Comparison of ENCODE assay signal across 20 cellular contexts in genomic region chrX:154502989-154503388, GRCh38. TPM values are rescaled to one million over a fixed set of nuclear protein-coding genes. Genes with fewer than 3 reads are reported as not detected.
DNase-seq lines count a peak whose midpoint lies in the region; ATAC-seq, FAIRE-seq and TF ChIP-seq lines count a peak whose summit lies in the region.
"Had no signal": no experiment of that assay in that cellular context is flagged by ENCODE, and none has a peak within 500 bp of the region (broad histone marks: within the 10 kb centered on the region; RNA-seq: fewer than 3 reads in every experiment).

No MANE protein-coding gene starts in this region.

- in situ Hi-C loops in gastrocnemius medialis (cut with MboI; ENCODE audit: low sequenced_read_pairs in 4 of 4): no loop called here

- no peaks in the 10 kb centered on the region for H3K79me2 ChIP-seq in astrocyte (ENCODE audit: insufficient read depth, low read length)

- intact Hi-C loops in naive thymus-derived CD4-positive, alpha-beta T cell (cut with micrococcal nuclease): no loop called here
- intact Hi-C loops in CD4-positive, alpha-beta T cell (cut with DNase I, micrococcal nuclease): no loop called here
- intact Hi-C loops in gastrocnemius medialis (cut with DNase I; ENCODE audit: low total_unique reads): no loop called here

- H2AFZ ChIP-seq in astrocyte (ENCODE audit: low read depth, low read length): no peak overlapping the region
- H2AFZ ChIP-seq: GM23338 had no signal

- no peaks in the 10 kb centered on the region for H3K36me3 ChIP-seq in astrocyte (ENCODE audit: insufficient read depth, low read length)
- H3K36me3 ChIP-seq in naive thymus-derived CD4-positive, alpha-beta T cell (ENCODE audit: control insufficient read depth in 2 of 3, insufficient read depth in 3 of 3, low read length in 3 of 3): peaks cover 0 to 30% (median 0%) of the 10 kb centered on the region in 3 experiments
- H3K36me3 ChIP-seq in gastrocnemius medialis: peaks cover 0 to 4% of the 10 kb centered on the region in 2 donors

- H3K4me3 Mint-ChIP-seq in stimulated activated naive CD8-positive, alpha-beta T cell treated with anti-CD3 and anti-CD28 coated beads, Interleukin-15, amount 100 ng/mL, for 72 hours: no peak overlapping the region
- H3K4me3 Mint-ChIP-seq in astrocyte (ENCODE audit: unreplicated experiment): no peak overlapping the region
- no peak overlapping the region for H3K4me3 Mint-ChIP-seq in naive thymus-derived CD4-positive, alpha-beta T cell
- no peak overlapping the region for H3K4me3 Mint-ChIP-seq in CD4-positive, alpha-beta T cell
- H3K4me3 Mint-ChIP-seq: CD8-positive, alpha-beta T cell; GM23338; H9 had no signal

- no peaks in the 10 kb centered on the region for H3K9me3 Mint-ChIP-seq in stimulated activated naive CD8-positive, alpha-beta T cell treated with anti-CD3 and anti-CD28 coated beads, Interleukin-15, amount 100 ng/mL, for 72 hours
- no peaks in the 10 kb centered on the region for H3K9me3 Mint-ChIP-seq in astrocyte (ENCODE audit: unreplicated experiment)
- peaks cover 0 to 4% (median 0%) of the 10 kb centered on the region in 11 donors for H3K9me3 Mint-ChIP-seq in naive thymus-derived CD4-positive, alpha-beta T cell
- H3K9me3 Mint-ChIP-seq in CD4-positive, alpha-beta T cell: no peaks in the 10 kb centered on the region
- H3K9me3 Mint-ChIP-seq: CD8-positive, alpha-beta T cell; GM23338 had no signal

- H3K36me3 Mint-ChIP-seq in astrocyte (ENCODE audit: low read depth, unreplicated experiment): no peaks in the 10 kb centered on the region
- peaks cover 0 to 1% (median 0%) of the 10 kb centered on the region in 5 donors for H3K36me3 Mint-ChIP-seq in naive thymus-derived CD4-positive, alpha-beta T cell
- H3K36me3 Mint-ChIP-seq in CD4-positive, alpha-beta T cell (ENCODE audit: low read depth): peaks cover 5% of the 10 kb centered on the region

- no peak overlapping the region for H3K4me2 ChIP-seq in astrocyte (ENCODE audit: low read length)
- H3K4me2 ChIP-seq: GM23338 had no signal

- POLR2A ChIA-PET in naive thymus-derived CD4-positive, alpha-beta T cell (lab: Charles Lee): interaction anchor here (0.7 to 0.9 kb wide), 2 partner anchors 12 to 44 kb away, joined by 3 read pairs; partner anchors contain the start of gene SLC10A3
- POLR2A ChIA-PET in CD4-positive, alpha-beta T cell (lab: Charles Lee): interaction anchor here (1.2 kb wide), 1 partner anchor 12 kb away, joined by 3 read pairs; no protein-coding TSS in a partner anchor

- H3K4me3 ChIP-seq in astrocyte (ENCODE audit: insufficient read depth, low read depth, low read length): no peak overlapping the region
- H3K4me3 ChIP-seq in naive thymus-derived CD4-positive, alpha-beta T cell (ENCODE audit: low read length): no peak overlapping the region
- no peak overlapping the region for H3K4me3 ChIP-seq in gastrocnemius medialis
- H3K4me3 ChIP-seq: GM12878, GM23338 had no signal

- no peaks in the 10 kb centered on the region for H3K4me1 Mint-ChIP-seq in stimulated activated naive CD8-positive, alpha-beta T cell treated with anti-CD3 and anti-CD28 coated beads, Interleukin-15, amount 100 ng/mL, for 72 hours
- H3K4me1 Mint-ChIP-seq in astrocyte (ENCODE audit: low read depth, unreplicated experiment): peaks cover 10% of the 10 kb centered on the region
- H3K4me1 Mint-ChIP-seq in naive thymus-derived CD4-positive, alpha-beta T cell: no peaks in the 10 kb centered on the region
- no peaks in the 10 kb centered on the region for H3K4me1 Mint-ChIP-seq in CD4-positive, alpha-beta T cell (ENCODE audit: low read depth)
- H3K4me1 Mint-ChIP-seq: GM23338, H9 had no signal

- no peaks in the 10 kb centered on the region for H3K27me3 Mint-ChIP-seq in stimulated activated naive CD8-positive, alpha-beta T cell treated with anti-CD3 and anti-CD28 coated beads, Interleukin-15, amount 100 ng/mL, for 72 hours
- H3K27me3 Mint-ChIP-seq in astrocyte (ENCODE audit: low read depth, unreplicated experiment): no peaks in the 10 kb centered on the region
- no peaks in the 10 kb centered on the region for H3K27me3 Mint-ChIP-seq in naive thymus-derived CD4-positive, alpha-beta T cell
- no peaks in the 10 kb centered on the region for H3K27me3 Mint-ChIP-seq in CD4-positive, alpha-beta T cell

- H3K9me3 ChIP-seq in astrocyte (ENCODE audit: insufficient read depth, low read depth, low read length): no peaks in the 10 kb centered on the region
- H3K9me3 ChIP-seq in naive thymus-derived CD4-positive, alpha-beta T cell (ENCODE audit: control insufficient read depth in 2 of 3, low read length in 3 of 3): no peaks in the 10 kb centered on the region
- no peaks in the 10 kb centered on the region for H3K9me3 ChIP-seq in CD4-positive, alpha-beta T cell (ENCODE audit: control insufficient read depth, low read length)
- H3K9me3 ChIP-seq in gastrocnemius medialis: no peaks in the 10 kb centered on the region
- H3K9me3 ChIP-seq: Caco-2 had no signal

- CTCF ChIA-PET in naive thymus-derived CD4-positive, alpha-beta T cell (lab: Charles Lee): no interaction called here
- CTCF ChIA-PET in CD4-positive, alpha-beta T cell (lab: Charles Lee): interaction anchor here (0.7 kb wide), 1 partner anchor 10 kb away, joined by 3 read pairs; no protein-coding TSS in a partner anchor

- H3K4me1 ChIP-seq in astrocyte (ENCODE audit: insufficient read depth, low read length) (peaks cover 7% of the 10 kb centered on the region), gastrocnemius medialis (no peaks in the 10 kb centered on the region)
- H3K4me1 ChIP-seq in naive thymus-derived CD4-positive, alpha-beta T cell (ENCODE audit: control insufficient read depth in 2 of 2, insufficient read depth in 2 of 2, low read length in 2 of 2): no peaks in the 10 kb centered on the region
- H3K4me1 ChIP-seq: Caco-2 had no signal

- DNase-seq in stimulated activated naive CD8-positive, alpha-beta T cell treated with anti-CD3 and anti-CD28 coated beads, Interleukin-15, amount 100 ng/mL, for 72 hours: no peak
- no peak for DNase-seq in stimulated activated naive CD8-positive, alpha-beta T cell treated with anti-CD3 and anti-CD28 coated beads, Interleukin-15, Interleukin-2, amounts not matched to agents 100 U/mL and 50 U/mL, for 24 hours
- DNase-seq in astrocyte (ENCODE audit: low read depth) (no peak), urothelium cell line (ENCODE audit: low spot score) (no peak), SIG-M5 treated with dmso at 0.1 percent for 504 hours (lab: John Stamatoyannopoulos, UW; ENCODE audit: unreplicated experiment) (no peak), gastrocnemius medialis (no peak)
- DNase-seq in naive thymus-derived CD4-positive, alpha-beta T cell: no peak
- no peak for DNase-seq in CD4-positive, alpha-beta T cell
- DNase-seq: 8988T; C1 segment of cervical spinal cord; Caco-2; CD8-positive, alpha-beta T cell; DMS153; DND-41; EL; GDM1; H9 had no signal

- H3K27ac ChIP-seq in astrocyte (ENCODE audit: low read depth, low read length): no peak overlapping the region
- no peak overlapping the region for H3K27ac ChIP-seq in naive thymus-derived CD4-positive, alpha-beta T cell (ENCODE audit: low read depth, low read length)
- H3K27ac ChIP-seq in CD4-positive, alpha-beta T cell (ENCODE audit: low read depth, low read length): no peak overlapping the region
- H3K27ac ChIP-seq in gastrocnemius medialis: no peak overlapping the region

- TF ChIP-seq CTCF in astrocyte (IDR thresholded peaks at IDR 0.05; ENCODE audit: insufficient read depth, low read depth, low read length) (no peak), gastrocnemius medialis (IDR thresholded peaks at IDR 0.05 in 4 of 5, conservative IDR thresholded peaks at IDR 0.05 in 1 of 5) (no peak)
- no peak for TF ChIP-seq CTCF in CD4-positive, alpha-beta T cell (IDR thresholded peaks at IDR 0.05)

- peak; percentile 35 for ATAC-seq in stimulated activated naive CD8-positive, alpha-beta T cell treated with anti-CD3 and anti-CD28 coated beads, Interleukin-15, amount 100 ng/mL, for 72 hours
- no peak for ATAC-seq in stimulated activated naive CD8-positive, alpha-beta T cell treated with anti-CD3 and anti-CD28 coated beads, Interleukin-15, Interleukin-2, amounts not matched to agents 100 U/mL and 50 U/mL, for 24 hours
- ATAC-seq in naive thymus-derived CD4-positive, alpha-beta T cell: peak; percentile 45
- ATAC-seq in CD4-positive, alpha-beta T cell (ENCODE audit: poor library complexity): no peak
- ATAC-seq in gastrocnemius medialis: no peak
- ATAC-seq: CD8-positive, alpha-beta T cell; GM12878; GM23338; HCT116 had no signal

- H4K20me1 ChIP-seq in astrocyte (ENCODE audit: insufficient read depth, low read length): no peaks in the 10 kb centered on the region

- no peak for TF ChIP-seq POLR2A in gastrocnemius medialis (IDR thresholded peaks at IDR 0.05)

- peak; percentile 92 for FAIRE-seq in astrocyte (lab: Jason Lieb, UNC)
- FAIRE-seq in urothelium cell line (lab: Jason Lieb, UNC): peak; percentile 17
- FAIRE-seq: GM12878 had no signal

- H3K9ac ChIP-seq in astrocyte (ENCODE audit: low read length): no peak overlapping the region

- H3K27me3 ChIP-seq in astrocyte (ENCODE audit: insufficient read depth, low read length): no peaks in the 10 kb centered on the region
- H3K27me3 ChIP-seq in naive thymus-derived CD4-positive, alpha-beta T cell (ENCODE audit: control insufficient read depth in 2 of 2, insufficient read depth in 2 of 2, low read length in 2 of 2): no peaks in the 10 kb centered on the region
- H3K27me3 ChIP-seq in CD4-positive, alpha-beta T cell (ENCODE audit: control insufficient read depth, insufficient read depth, low read length): no peaks in the 10 kb centered on the region
- no peaks in the 10 kb centered on the region for H3K27me3 ChIP-seq in gastrocnemius medialis

- H3K27ac Mint-ChIP-seq in stimulated activated naive CD8-positive, alpha-beta T cell treated with anti-CD3 and anti-CD28 coated beads, Interleukin-15, amount 100 ng/mL, for 72 hours: no peak overlapping the region
- no peak overlapping the region for H3K27ac Mint-ChIP-seq in astrocyte (ENCODE audit: unreplicated experiment)
- H3K27ac Mint-ChIP-seq in naive thymus-derived CD4-positive, alpha-beta T cell: no peak overlapping the region
- no peak overlapping the region for H3K27ac Mint-ChIP-seq in CD4-positive, alpha-beta T cell
- H3K27ac Mint-ChIP-seq: CD8-positive, alpha-beta T cell; GM23338; H9 had no signal

RNA-seq across cellular contexts. Expression of gene SLC10A3, which starts 12.6 kb away (rescaled TPM):
- total RNA-seq in astrocyte: 24.4 and 27.3 TPM in 2 replicates
- 10 to 100 TPM; 11.7 to 22.7 (median 19.0) TPM for total RNA-seq in naive thymus-derived CD4-positive, alpha-beta T cell
- 10 to 100 TPM; 35.0 to 58.7 TPM for polyA plus RNA-seq in naive thymus-derived CD4-positive, alpha-beta T cell
- total RNA-seq in CD4-positive, alpha-beta T cell: 10 to 100 TPM; 15.7 to 16.4 TPM
- 10 to 100 TPM; 11.8 to 33.3 (median 21.0) TPM for total RNA-seq in gastrocnemius medialis

RNA-seq across cellular contexts. Expression of gene FAM3A, which starts 13.0 kb away (rescaled TPM):
- total RNA-seq in astrocyte (20.9 and 26.1 TPM in 2 replicates), gastrocnemius medialis (10 to 100 TPM; 28.3 to 44.5 (median 37.8) TPM)
- 10 to 100 TPM; 37.6 to 63.7 (median 50.9) TPM for total RNA-seq in naive thymus-derived CD4-positive, alpha-beta T cell
- 10 to 100 TPM; 22.2 to 31.1 TPM for polyA plus RNA-seq in naive thymus-derived CD4-positive, alpha-beta T cell
- 10 to 100 TPM; 36.1 to 38.2 TPM for total RNA-seq in CD4-positive, alpha-beta T cell

RNA-seq across cellular contexts. Expression of gene UBL4A, which starts 16.6 kb away (rescaled TPM):
- total RNA-seq in astrocyte: 25.8 and 26.2 TPM in 2 replicates
- total RNA-seq in naive thymus-derived CD4-positive, alpha-beta T cell: 10 to 100 TPM in 4 of 5 experiments, 1 to 10 TPM in 1; 9.2 to 41.5 (median 32.5) TPM
- 10 to 100 TPM; 46.0 to 65.7 TPM for polyA plus RNA-seq in naive thymus-derived CD4-positive, alpha-beta T cell
- total RNA-seq in CD4-positive, alpha-beta T cell: 1 to 10 TPM; 6.6 to 8.9 TPM
- total RNA-seq in gastrocnemius medialis: 100 to 1,000 TPM in 1 of 4 donors, 10 to 100 TPM in 3; 54.6 to 116 (median 79.8) TPM

RNA-seq across cellular contexts. Expression of gene LAGE3, which starts 23.9 kb away (rescaled TPM):
- total RNA-seq in astrocyte: 20.0 and 20.1 TPM in 2 replicates
- 10 to 100 TPM; 11.6 to 57.0 (median 20.4) TPM for total RNA-seq in naive thymus-derived CD4-positive, alpha-beta T cell
- polyA plus RNA-seq in naive thymus-derived CD4-positive, alpha-beta T cell: 10 to 100 TPM; 78.1 to 85.1 TPM
- total RNA-seq in CD4-positive, alpha-beta T cell: 1 to 10 TPM; 5.7 to 6.6 TPM
- total RNA-seq in gastrocnemius medialis: 10 to 100 TPM; 26.0 to 72.5 (median 29.3) TPM

RNA-seq across cellular contexts. Expression of gene G6PD, which starts 43.7 kb away (rescaled TPM):
- total RNA-seq in astrocyte (54.1 and 62.8 TPM in 2 replicates), gastrocnemius medialis (10 to 100 TPM in 1 of 4 donors, 1 to 10 TPM in 3; 1.5 to 23.9 (median 7.6) TPM)
- total RNA-seq in naive thymus-derived CD4-positive, alpha-beta T cell: 10 to 100 TPM; 35.4 to 74.3 (median 52.7) TPM
- polyA plus RNA-seq in naive thymus-derived CD4-positive, alpha-beta T cell: 1 to 10 TPM; 3.9 to 6.2 TPM
- 10 to 100 TPM; 17.4 to 20.3 TPM for total RNA-seq in CD4-positive, alpha-beta T cell

Comparison
In these comparisons a context has a peak if more than half of its experiments do, and no peak if none do; other contexts are left out.
1. ATAC-seq: peak in stimulated activated naive CD8-positive, alpha-beta T cell treated with anti-CD3 and anti-CD28 coated beads, Interleukin-15, amount 100 ng/mL, for 72 hours (single experiment) and naive thymus-derived CD4-positive, alpha-beta T cell (single experiment); none in stimulated activated naive CD8-positive, alpha-beta T cell treated with anti-CD3 and anti-CD28 coated beads, Interleukin-15, Interleukin-2, amounts not matched to agents 100 U/mL and 50 U/mL, for 24 hours (single experiment), CD4-positive, alpha-beta T cell (single experiment) and gastrocnemius medialis (0 of 2).